Comparison of ENCODE assay signal across 12 cellular contexts in genomic region chr18:58970943-58971799, GRCh38.
DNase-seq lines count a peak whose midpoint lies in the region; ATAC-seq and TF ChIP-seq lines count a peak whose summit lies in the region.
"Had no signal": no experiment of that assay in that cellular context is flagged by ENCODE, and none has a peak within 500 bp of the region (broad histone marks: within the 10 kb centered on the region; RNA-seq: fewer than 3 reads in every experiment).

No MANE protein-coding gene starts in this region.

- ATAC-seq in GM18517 (IDR thresholded peaks at IDR 0.05; ENCODE audit: unreplicated experiment), result peak; percentile 85
- ATAC-seq in GM21619 (IDR thresholded peaks at IDR 0.05; ENCODE audit: unreplicated experiment), result peak; percentile 85
- ATAC-seq in HG03280 (IDR thresholded peaks at IDR 0.05; ENCODE audit: unreplicated experiment), result peak; percentile 54

- DNase-seq in cerebellum (ENCODE audit: low spot score), result peak; percentile 52
- DNase-seq in stimulated activated CD4-positive, alpha-beta T cell treated with anti-CD3 and anti-CD28 coated beads, Interleukin-4, amount 100 ng/mL, for 24 hours, result no peak
- no peak for DNase-seq in GM10266 (ENCODE audit: extremely low spot score)
- DNase-seq in NAMALWA (ENCODE audit: low spot score), result no peak
- no peak for DNase-seq in effector CD8-positive, alpha-beta T cell (lab: John Stamatoyannopoulos, UW)
- DNase-seq: activated naive CD4-positive, alpha-beta T cell treated with Interleukin-2 at 50 U/mL for 16 hours; Caco-2; NCI-H2107; T1000 had no signal

- no peak for TF ChIP-seq CTCF in GM10266 (IDR thresholded peaks at IDR 0.05; ENCODE audit: control insufficient read depth, insufficient read depth, low read depth, missing control alignments)
